Comparison of ENCODE assay signal across 17 cellular contexts in genomic region chr12:122990561-122990960, GRCh38. TPM values are rescaled to one million over a fixed set of nuclear protein-coding genes. Genes with fewer than 3 reads are reported as not detected.
DNase-seq lines count a peak whose midpoint lies in the region; ATAC-seq lines count a peak whose summit lies in the region.
"Had no signal": no experiment of that assay in that cellular context is flagged by ENCODE, and none has a peak within 500 bp of the region (broad histone marks: within the 10 kb centered on the region; RNA-seq: fewer than 3 reads in every experiment).

No MANE protein-coding gene starts in this region.

- H2BK5ac ChIP-seq in neuronal stem cell (ENCODE audit: low read length), result peak overlapping the region; percentile 3
- no peak overlapping the region for H2BK5ac ChIP-seq in trophoblast cell (ENCODE audit: low read depth, low read length, poor library complexity)

- no peak overlapping the region for H3K4me3 ChIP-seq in H7 (ENCODE audit: insufficient read depth, low read depth, low read length)
- no peak overlapping the region for H3K4me3 ChIP-seq in neuronal stem cell (ENCODE audit: low read length in 2 of 2)
- no peak overlapping the region for H3K4me3 ChIP-seq in trophoblast cell (ENCODE audit: low read depth, low read length)
- H3K4me3 ChIP-seq: A549, GM23338 had no signal

- H3K4me1 ChIP-seq in neuronal stem cell (ENCODE audit: control insufficient read depth in 2 of 2, insufficient read depth in 1 of 2, low read depth in 1 of 2, low read length in 2 of 2) (no peaks in the 10 kb centered on the region), trophoblast cell (ENCODE audit: control insufficient read depth in 1 of 2, insufficient read depth in 2 of 2, low read length in 2 of 2) (no peaks in the 10 kb centered on the region)
- H3K4me1 ChIP-seq: A549, Caco-2 had no signal

- peak overlapping the region; percentile 22 to 65 for H3K27ac Mint-ChIP-seq in activated naive CD4-positive, alpha-beta T cell treated with anti-CD3 and anti-CD28 coated beads, Interleukin-2, amount 50 U/mL, for 72 hours
- H3K27ac Mint-ChIP-seq: CD4-positive, alpha-beta T cell; GM23338 had no signal

- H3K4me2 ChIP-seq in neuronal stem cell (ENCODE audit: insufficient read depth, low read length, poor library complexity, severe bottlenecking) (no peak overlapping the region), trophoblast cell (ENCODE audit: low read length) (no peak overlapping the region)
- H3K4me2 ChIP-seq: A549, GM23338 had no signal

- peak overlapping the region; percentile 65 for H3K23ac ChIP-seq in neuronal stem cell (ENCODE audit: low read depth, low read length, poor library complexity)
- H3K23ac ChIP-seq in trophoblast cell (ENCODE audit: low read length), result no peak overlapping the region

- DNase-seq in NCI-H1417 (lab: John Stamatoyannopoulos, UW) (peak in 2 of 3 experiments; percentile 62 to 83), NCI-H1417 treated with DMSO at 0.1 percent for 48 hours (lab: John Stamatoyannopoulos, UW) (no peak), H7 (peak; percentile 60), neuronal stem cell (ENCODE audit: low spot score) (no peak), trophoblast cell (no peak)
- DNase-seq in activated naive CD4-positive, alpha-beta T cell treated with anti-CD3 and anti-CD28 coated beads, Interleukin-2, amount 50 U/mL, for 72 hours (ENCODE audit: low spot score in 2 of 2), result no peak
- no peak for DNase-seq in activated naive CD4-positive, alpha-beta T cell treated with Interleukin-2 at 50 U/mL for 16 hours
- DNase-seq: AML-193; Caco-2; CD4-positive, alpha-beta T cell; GDM1; H9 had no signal

- H3K14ac ChIP-seq in neuronal stem cell (ENCODE audit: low read length) (peak overlapping the region; percentile 9), trophoblast cell (ENCODE audit: low read length) (no peak overlapping the region)

- H3K4ac ChIP-seq in neuronal stem cell (ENCODE audit: low read length) (no peak overlapping the region), trophoblast cell (ENCODE audit: low read depth, low read length) (no peak overlapping the region)

- H3K9me3 ChIP-seq in neuronal stem cell (replicated peaks in 1 of 2; ENCODE audit: control insufficient read depth in 2 of 2, insufficient read depth in 1 of 2, low read depth in 1 of 2, low read length in 2 of 2) (no peaks in the 10 kb centered on the region), trophoblast cell (ENCODE audit: insufficient read depth, low read depth, low read length) (no peaks in the 10 kb centered on the region)
- H3K9me3 ChIP-seq: A549, Caco-2 had no signal

- no peak overlapping the region for H3K27ac ChIP-seq in neuronal stem cell (replicated peaks; ENCODE audit: low read length)
- H3K27ac ChIP-seq in trophoblast cell (ENCODE audit: low read depth, low read length), result no peak overlapping the region
- H3K27ac ChIP-seq: 22Rv1, A549, C4-2B had no signal

- peaks cover 3% of the 10 kb centered on the region for H3K79me1 ChIP-seq in neuronal stem cell (ENCODE audit: low read depth, low read length)
- H3K79me1 ChIP-seq in trophoblast cell (ENCODE audit: low read length), result no peaks in the 10 kb centered on the region

- H4K91ac ChIP-seq in neuronal stem cell (ENCODE audit: low read depth, low read length, poor library complexity), result no peak overlapping the region
- H4K91ac ChIP-seq in trophoblast cell (ENCODE audit: low read depth, low read length), result no peak overlapping the region

- no peak overlapping the region for H2BK120ac ChIP-seq in neuronal stem cell (ENCODE audit: low read depth, low read length)
- no peak overlapping the region for H2BK120ac ChIP-seq in trophoblast cell (ENCODE audit: insufficient read depth, low read length, poor library complexity)

- H2AK5ac ChIP-seq in neuronal stem cell (ENCODE audit: low read depth, low read length) (peak overlapping the region; percentile 84), trophoblast cell (ENCODE audit: low read length) (no peak overlapping the region)

- H4K12ac ChIP-seq in trophoblast cell (ENCODE audit: low read depth, low read length), result no peak overlapping the region

- no peak overlapping the region for H2AFZ ChIP-seq in neuronal stem cell (ENCODE audit: low read length)
- no peak overlapping the region for H2AFZ ChIP-seq in trophoblast cell (ENCODE audit: insufficient read depth, low read length, poor library complexity)
- H2AFZ ChIP-seq: GM23338 had no signal

- WGBS in neuronal stem cell (ENCODE audit: extremely low coverage in 2 of 2, insufficient read length in 2 of 2, insufficient replicate concordance in 1 of 2), 2 donors, result no CpG with 5 or more reads among the region's 13 CpGs
- no CpG with 5 or more reads among the region's 13 CpGs for WGBS in trophoblast cell (ENCODE audit: extremely low coverage, insufficient coverage, insufficient read length)

- H3K27me3 ChIP-seq in H7 (ENCODE audit: control insufficient read depth, insufficient read depth, low read length) (no peaks in the 10 kb centered on the region), neuronal stem cell (ENCODE audit: control insufficient read depth in 3 of 3, insufficient read depth in 3 of 3, low read depth in 1 of 3, low read length in 3 of 3) (no peaks in the 10 kb centered on the region), trophoblast cell (ENCODE audit: insufficient read depth, low read length) (no peaks in the 10 kb centered on the region)

- no peak for ATAC-seq in activated naive CD4-positive, alpha-beta T cell treated with anti-CD3 and anti-CD28 coated beads, Interleukin-2, amount 50 U/mL, for 72 hours
- no peak for ATAC-seq in GM21360 (IDR thresholded peaks at IDR 0.05; ENCODE audit: unreplicated experiment)
- ATAC-seq: GM23338 had no signal

- peak overlapping the region; percentile 48 for H3K18ac ChIP-seq in neuronal stem cell (ENCODE audit: low read length)
- H3K18ac ChIP-seq in trophoblast cell (ENCODE audit: low read length), result no peak overlapping the region

- H4K8ac ChIP-seq in neuronal stem cell (ENCODE audit: low read depth, low read length) (peak overlapping the region; percentile 3), trophoblast cell (ENCODE audit: low read depth, low read length) (no peak overlapping the region)

- no peaks in the 10 kb centered on the region for H3K9me3 Mint-ChIP-seq in activated naive CD4-positive, alpha-beta T cell treated with anti-CD3 and anti-CD28 coated beads, Interleukin-2, amount 50 U/mL, for 72 hours
- H3K9me3 Mint-ChIP-seq: CD4-positive, alpha-beta T cell; GM23338; H9 had no signal

- H3K9ac ChIP-seq in neuronal stem cell (ENCODE audit: low read depth, low read length, poor library complexity) (peak overlapping the region; percentile 84), trophoblast cell (ENCODE audit: low read length) (no peak overlapping the region)

- H3K36me3 ChIP-seq in H7 (replicated peaks; ENCODE audit: control insufficient read depth, insufficient read depth, low read length) (no peaks in the 10 kb centered on the region), neuronal stem cell (replicated peaks in 1 of 2; ENCODE audit: control insufficient read depth in 2 of 2, insufficient read depth in 2 of 2, low read length in 2 of 2) (peaks cover 0 to 17% of the 10 kb centered on the region in 2 donors), trophoblast cell (ENCODE audit: control insufficient read depth in 1 of 2, insufficient read depth in 2 of 2, low read length in 2 of 2) (no peaks in the 10 kb centered on the region)

- no peaks in the 10 kb centered on the region for H3K36me3 Mint-ChIP-seq in activated naive CD4-positive, alpha-beta T cell treated with anti-CD3 and anti-CD28 coated beads, Interleukin-2, amount 50 U/mL, for 72 hours

- H2BK12ac ChIP-seq in neuronal stem cell (ENCODE audit: low read length) (no peak overlapping the region), trophoblast cell (ENCODE audit: low read length) (no peak overlapping the region)

- no peaks in the 10 kb centered on the region for H3K79me2 ChIP-seq in trophoblast cell (ENCODE audit: control insufficient read depth, insufficient read depth, low read length, poor library complexity)

- H2BK15ac ChIP-seq in neuronal stem cell (ENCODE audit: low read length), result peak overlapping the region; percentile 58

RNA-seq across cellular contexts. Expression of gene ARL6IP4, which starts 10.1 kb away (rescaled TPM):
- 100 to 1,000 TPM in 1 of 2 donors, 10 to 100 TPM in 1; 99.9 to 180 TPM for total RNA-seq in activated naive CD4-positive, alpha-beta T cell treated with anti-CD3 and anti-CD28 coated beads, Interleukin-2, amount 50 U/mL, for 72 hours
- 203 and 220 TPM in 2 replicates for total RNA-seq in H7 (2014; rRNA removed; shearing (Covaris generic))
- 134 TPM for polyA plus RNA-seq in neuronal stem cell (2013, experiment 1 of 2)
- polyA plus RNA-seq in neuronal stem cell (2013, experiment 2 of 2), result 128 TPM
- 121 and 122 TPM in 2 replicates for polyA plus RNA-seq in trophoblast cell (2013)

RNA-seq across cellular contexts. Expression of gene OGFOD2, which starts 15.5 kb away (rescaled TPM):
- 10 to 100 TPM; 30.3 to 30.8 TPM for total RNA-seq in activated naive CD4-positive, alpha-beta T cell treated with anti-CD3 and anti-CD28 coated beads, Interleukin-2, amount 50 U/mL, for 72 hours
- 17.8 and 23.4 TPM in 2 replicates for total RNA-seq in H7 (2014; rRNA removed; shearing (Covaris generic))
- polyA plus RNA-seq in neuronal stem cell (2013, experiment 1 of 2), result 6.9 TPM
- polyA plus RNA-seq in neuronal stem cell (2013, experiment 2 of 2), result 5.5 TPM
- 5.6 and 6.0 TPM in 2 replicates for polyA plus RNA-seq in trophoblast cell (2013)

RNA-seq across cellular contexts. Expression of gene ABCB9, which starts 24.3 kb away (rescaled TPM):
- total RNA-seq in activated naive CD4-positive, alpha-beta T cell treated with anti-CD3 and anti-CD28 coated beads, Interleukin-2, amount 50 U/mL, for 72 hours, result 1 to 10 TPM; 8.9 to 9.5 TPM
- 1.7 and 3.0 TPM in 2 replicates for total RNA-seq in H7 (2014; rRNA removed; shearing (Covaris generic))
- 2.0 TPM for polyA plus RNA-seq in neuronal stem cell (2013, experiment 1 of 2)
- polyA plus RNA-seq in neuronal stem cell (2013, experiment 2 of 2), result 1.5 TPM
- 2.4 TPM in 2 replicates for polyA plus RNA-seq in trophoblast cell (2013)

Comparison
In these comparisons a context has a peak if more than half of its experiments do, and no peak if none do; other contexts are left out.
1. DNase-seq: peak in NCI-H1417 (2 of 3) and H7 (single experiment); none in NCI-H1417 treated with DMSO at 0.1 percent for 48 hours (single experiment), activated naive CD4-positive, alpha-beta T cell treated with anti-CD3 and anti-CD28 coated beads, Interleukin-2, amount 50 U/mL, for 72 hours (0 of 2), activated naive CD4-positive, alpha-beta T cell treated with Interleukin-2 at 50 U/mL for 16 hours (single experiment), neuronal stem cell (single experiment) and trophoblast cell (0 of 2).